ENCODE assay signal across 26 cellular contexts in genomic region chr6:121839891-121840290, GRCh38.
DNase-seq lines count a peak whose midpoint lies in the region; ATAC-seq, FAIRE-seq and TF ChIP-seq lines count a peak whose summit lies in the region.
"Had no signal": no experiment of that assay in that cellular context is flagged by ENCODE, and none has a peak within 500 bp of the region (broad histone marks: within the 10 kb centered on the region; RNA-seq: fewer than 3 reads in every experiment).

No MANE protein-coding gene starts in this region.

- no peak overlapping the region for H3K18ac ChIP-seq in mesenchymal stem cell (ENCODE audit: low read depth in 1 of 2, low read length in 2 of 2)

- H3K27me3 ChIP-seq in endothelial cell of umbilical vein (ENCODE audit: control insufficient read depth in 2 of 2, insufficient read depth in 2 of 2, low read length in 2 of 2), result no peaks in the 10 kb centered on the region
- no peaks in the 10 kb centered on the region for H3K27me3 ChIP-seq in mesenchymal stem cell (ENCODE audit: control insufficient read depth in 1 of 2, insufficient read depth in 1 of 2, low read length in 2 of 2)
- H3K27me3 ChIP-seq: BE2C, Peyer's patch, SJCRH30 had no signal

- H3K27ac ChIP-seq in endothelial cell of umbilical vein (ENCODE audit: insufficient read depth, low read depth, low read length) (no peak overlapping the region), mesenchymal stem cell (ENCODE audit: low read length, poor library complexity, severe bottlenecking) (no peak overlapping the region)
- H3K27ac ChIP-seq: A549, HL-60, Peyer's patch, SJCRH30 had no signal

- intact Hi-C loops in endothelial cell of umbilical vein (cut with micrococcal nuclease), result no loop called here

- TF ChIP-seq CTCF in endothelial cell of umbilical vein (IDR thresholded peaks at IDR 0.05; ENCODE audit: extremely low read depth in 1 of 2, insufficient read depth in 1 of 2, low read depth in 1 of 2, low read length in 2 of 2), result no peak

- H3K4me1 ChIP-seq in endothelial cell of umbilical vein (ENCODE audit: control insufficient read depth, extremely low read depth, insufficient read depth, low read length) (peaks cover 3% of the 10 kb centered on the region), mesenchymal stem cell (ENCODE audit: control insufficient read depth, insufficient read depth, low read depth, low read length) (peaks cover 2% of the 10 kb centered on the region)
- H3K4me1 ChIP-seq: A549, BE2C, HAP-1, Peyer's patch, SJCRH30 had no signal

- H3K36me3 ChIP-seq in endothelial cell of umbilical vein (ENCODE audit: control insufficient read depth in 2 of 2, extremely low read depth in 1 of 2, insufficient read depth in 2 of 2, low read length in 2 of 2) (no peaks in the 10 kb centered on the region), mesenchymal stem cell (ENCODE audit: control insufficient read depth in 1 of 2, insufficient read depth in 2 of 2, low read depth in 1 of 2, low read length in 2 of 2) (no peaks in the 10 kb centered on the region)
- H3K36me3 ChIP-seq: BE2C, HAP-1, Peyer's patch, SJCRH30 had no signal

- no peak overlapping the region for H4K8ac ChIP-seq in mesenchymal stem cell (ENCODE audit: low read length)

- no peak overlapping the region for H3K14ac ChIP-seq in mesenchymal stem cell (ENCODE audit: low read length in 2 of 2)

- no peak for ATAC-seq in GM21737 (IDR thresholded peaks at IDR 0.05; ENCODE audit: unreplicated experiment)
- ATAC-seq in HG02938 (IDR thresholded peaks at IDR 0.05; ENCODE audit: unreplicated experiment), result no peak
- ATAC-seq: A549, GM23338, HepG2 had no signal

- H4K20me1 ChIP-seq in endothelial cell of umbilical vein (replicated peaks; ENCODE audit: control insufficient read depth, extremely low read depth, insufficient read depth, low read length), result no peaks in the 10 kb centered on the region

- H2BK5ac ChIP-seq in mesenchymal stem cell (ENCODE audit: low read depth, low read length, poor library complexity, severe bottlenecking), result no peak overlapping the region

- POLR2A ChIA-PET in endothelial cell of umbilical vein (lab: Charles Lee), result no interaction called here

- BruUV-seq in endothelial cell of umbilical vein (replicated peaks; lab: Mats Ljungman, UMichigan), result no TSS peak

- H4K91ac ChIP-seq in mesenchymal stem cell (ENCODE audit: low read length), result no peak overlapping the region

- H3K79me1 ChIP-seq in mesenchymal stem cell (replicated peaks; ENCODE audit: low read length, poor library complexity, severe bottlenecking), result no peaks in the 10 kb centered on the region

- no peaks in the 10 kb centered on the region for H3K9me1 ChIP-seq in endothelial cell of umbilical vein (replicated peaks; ENCODE audit: control insufficient read depth, extremely low read depth, insufficient read depth, low read length)

- no peak overlapping the region for H3K9ac ChIP-seq in endothelial cell of umbilical vein (replicated peaks; ENCODE audit: extremely low read depth, insufficient read depth, low read length)
- H3K9ac ChIP-seq in mesenchymal stem cell (ENCODE audit: low read length), result no peak overlapping the region

- H2AFZ ChIP-seq in endothelial cell of umbilical vein (ENCODE audit: low read depth, low read length), result no peak overlapping the region
- H2AFZ ChIP-seq in mesenchymal stem cell (ENCODE audit: low read depth, low read length), result no peak overlapping the region
- H2AFZ ChIP-seq: GM23338 had no signal

- no peak overlapping the region for H3K23ac ChIP-seq in mesenchymal stem cell (ENCODE audit: low read length in 2 of 2)

- DNase-seq in ELR (ENCODE audit: low read depth) (peak; percentile 15), OCI-M1 (lab: John Stamatoyannopoulos, UW) (peak; percentile 29), endothelial cell of umbilical vein (ENCODE audit: low read depth, low spot score) (no peak), mesenchymal stem cell (peak; percentile 38), foreskin melanocyte (no peak), erythroblast (lab: John Stamatoyannopoulos, UW) (no peak)
- DNase-seq: BE2C; DMS79; KBM-7; NCI-H1105 treated with DMSO at 0.1 percent for 48 hours; NCI-H2029 treated with DMSO at 0.1 percent for 48 hours; NCI-H226; NCI-H510A treated with DMSO at 0.1 percent for 48 hours; NCI-H748 treated with DMSO at 0.1 percent for 48 hours; NK-92 treated with Interleukin-12 subunit alpha and Interleukin-12 subunit beta, amount 100 ng/mL, for 24 hours; Peyer's patch; SJCRH30 had no signal

- H3K9me3 ChIP-seq in endothelial cell of umbilical vein (replicated peaks; ENCODE audit: control insufficient read depth, insufficient read depth, low read length) (no peaks in the 10 kb centered on the region), mesenchymal stem cell (ENCODE audit: control insufficient read depth, low read length) (no peaks in the 10 kb centered on the region)
- H3K9me3 ChIP-seq: A549, BE2C, HAP-1, Peyer's patch, SJCRH30 had no signal

- dilution Hi-C loops in endothelial cell of umbilical vein (cut with MboI; ENCODE audit: extremely low pct_ligation_motif_present, low sequenced_read_pairs), result no loop called here

- H2BK12ac ChIP-seq in mesenchymal stem cell (ENCODE audit: low read length in 2 of 2), result no peak overlapping the region

- TF ChIP-seq POLR2A in endothelial cell of umbilical vein (IDR thresholded peaks at IDR 0.05; ENCODE audit: low read depth, low read length) (no peak), erythroblast (IDR thresholded peaks at IDR 0.05; ENCODE audit: low read length) (no peak)

- no CpG with 5 or more reads among the region's 1 CpG for WGBS in mesenchymal stem cell

- no peak overlapping the region for H3K4me2 ChIP-seq in endothelial cell of umbilical vein (ENCODE audit: insufficient read depth, low read length)
- H3K4me2 ChIP-seq in mesenchymal stem cell (ENCODE audit: low read length, poor library complexity, severe bottlenecking), result no peak overlapping the region
- H3K4me2 ChIP-seq: A549, GM23338 had no signal

- CTCF ChIA-PET in endothelial cell of umbilical vein (lab: Charles Lee), result interaction anchor here (0.9 to 2.5 kb wide), 3 partner anchors 9 to 19 kb away, joined by 3 to 13 read pairs (median 4); no protein-coding TSS in a partner anchor

- H2BK15ac ChIP-seq in mesenchymal stem cell (ENCODE audit: low read depth, poor library complexity, severe bottlenecking), result no peak overlapping the region

- H3K79me2 ChIP-seq in endothelial cell of umbilical vein (ENCODE audit: control insufficient read depth, insufficient read depth, low read length), result no peaks in the 10 kb centered on the region

- H3K4ac ChIP-seq in mesenchymal stem cell (ENCODE audit: low read depth in 1 of 2, low read length in 2 of 2), result no peak overlapping the region

- H3K4me3 ChIP-seq in endothelial cell of umbilical vein (replicated peaks in 1 of 3; ENCODE audit: insufficient read depth in 1 of 3, low read depth in 1 of 3, low read length in 3 of 3) (no peak overlapping the region), mesenchymal stem cell (ENCODE audit: insufficient read depth in 1 of 2, low read depth in 1 of 2, low read length in 2 of 2) (no peak overlapping the region)
- H3K4me3 ChIP-seq: A549, GM23338, HAP-1, Peyer's patch, SJCRH30 had no signal

- no peak for FAIRE-seq in endothelial cell of umbilical vein (lab: Jason Lieb, UNC)
- FAIRE-seq: A549, D721Med, GM12892, HepG2 had no signal

- H2AK5ac ChIP-seq in mesenchymal stem cell (ENCODE audit: low read length, severe bottlenecking), result no peak overlapping the region

- no peak overlapping the region for H2BK120ac ChIP-seq in mesenchymal stem cell (ENCODE audit: low read depth, low read length)

TF ChIP-seq in endothelial cell of umbilical vein, 7 proteins besides CTCF, POLR2A, EP300 and RAD21:
- TF ChIP-seq GATA2 (IDR thresholded peaks at IDR 0.05; ENCODE audit: insufficient read depth, insufficient read length, low read depth, low read length), result no peak
- TF ChIP-seq FOS (IDR thresholded peaks at IDR 0.05; ENCODE audit: borderline replicate concordance, insufficient read depth, low read length), result peak; percentile 40
- no peak for TF ChIP-seq MAX (IDR thresholded peaks at IDR 0.05; ENCODE audit: insufficient read depth, insufficient read length)
TF ChIP-seq in endothelial cell of umbilical vein: peak in this region for 1.

Comparison
In these comparisons a context has a peak if more than half of its experiments do, and no peak if none do; other contexts are left out.
1. DNase-seq: peak in ELR (single experiment), OCI-M1 (single experiment) and mesenchymal stem cell (single experiment); none in endothelial cell of umbilical vein (single experiment), foreskin melanocyte (single experiment) and erythroblast (0 of 2).